In the genomic region with DNA sequence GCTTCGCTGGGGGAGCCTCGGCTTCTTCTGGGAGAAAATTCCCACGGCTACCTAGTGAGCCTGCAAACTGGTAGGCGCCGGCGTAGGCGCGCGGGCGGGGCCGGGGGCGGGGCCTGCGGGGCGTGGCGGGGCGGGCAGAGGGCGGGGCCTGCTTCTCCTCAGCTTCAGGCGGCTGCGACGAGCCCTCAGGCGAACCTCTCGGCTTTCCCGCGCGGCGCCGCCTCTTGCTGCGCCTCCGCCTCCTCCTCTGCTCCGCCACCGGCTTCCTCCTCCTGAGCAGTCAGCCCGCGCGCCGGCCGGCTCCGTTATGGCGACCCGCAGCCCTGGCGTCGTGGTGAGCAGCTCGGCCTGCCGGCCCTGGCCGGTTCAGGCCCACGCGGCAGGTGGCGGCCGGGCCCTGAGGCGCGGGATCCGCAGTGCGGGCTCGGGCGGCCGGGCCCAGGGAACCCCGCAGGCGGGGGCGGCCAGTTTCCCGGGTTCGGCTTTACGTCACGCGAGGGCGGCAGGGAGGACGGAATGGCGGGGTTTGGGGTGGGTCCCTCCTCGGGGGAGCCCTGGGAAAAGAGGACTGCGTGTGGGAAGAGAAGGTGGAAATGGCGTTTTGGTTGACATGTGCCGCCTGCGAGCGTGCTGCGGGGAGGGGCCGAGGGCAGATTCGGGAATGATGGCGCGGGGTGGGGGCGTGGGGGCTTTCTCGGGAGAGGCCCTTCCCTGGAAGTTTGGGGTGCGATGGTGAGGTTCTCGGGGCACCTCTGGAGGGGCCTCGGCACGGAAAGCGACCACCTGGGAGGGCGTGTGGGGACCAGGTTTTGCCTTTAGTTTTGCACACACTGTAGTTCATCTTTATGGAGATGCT, we compare ENCODE assay signal across 1 cellular context.
TF ChIP-seq lines count a peak whose summit lies in the region.

A gene with protein sequence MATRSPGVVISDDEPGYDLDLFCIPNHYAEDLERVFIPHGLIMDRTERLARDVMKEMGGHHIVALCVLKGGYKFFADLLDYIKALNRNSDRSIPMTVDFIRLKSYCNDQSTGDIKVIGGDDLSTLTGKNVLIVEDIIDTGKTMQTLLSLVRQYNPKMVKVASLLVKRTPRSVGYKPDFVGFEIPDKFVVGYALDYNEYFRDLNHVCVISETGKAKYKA (plus strand): TSS at position 161 of the 856 bp plus-strand sequence. CDS start 147 bp downstream, at position 308.

TF ChIP-seq in H1, 55 proteins besides CTCF, POLR2A, EP300 and RAD21 (continued from another document):
- TF ChIP-seq SRF (IDR thresholded peaks at IDR 0.05; ENCODE audit: low read depth, low read length) = no peak
- TF ChIP-seq BACH1 (IDR thresholded peaks at IDR 0.05; ENCODE audit: low read length) = no peak
